In the genomic region with DNA sequence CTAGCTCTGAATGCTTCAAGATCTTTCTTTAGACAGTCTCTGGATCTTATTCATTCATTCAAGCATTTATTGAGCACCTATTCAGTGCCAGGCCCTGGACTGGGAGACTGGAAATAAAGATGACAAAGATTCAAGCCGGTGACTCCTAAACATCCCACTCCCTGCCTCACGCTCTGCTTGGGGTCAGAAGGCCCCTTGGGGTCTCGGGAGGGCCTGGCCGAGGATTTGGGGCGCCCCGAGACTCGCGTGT, we compare ENCODE assay signal across 10 cellular contexts. TPM values are rescaled to one million over a fixed set of nuclear protein-coding genes. Genes with fewer than 3 reads are reported as not detected.
DNase-seq lines count a peak whose midpoint lies in the region; ATAC-seq and TF ChIP-seq lines count a peak whose summit lies in the region.
"Had no signal": no experiment of that assay in that cellular context is flagged by ENCODE, and none has a peak within 500 bp of the region (broad histone marks: within the 10 kb centered on the region; RNA-seq: fewer than 3 reads in every experiment).

No MANE protein-coding gene starts in this region.

- no peak overlapping the region for H3K27ac Mint-ChIP-seq in mesothelial cell of epicardium

- TF ChIP-seq CTCF in cardiac muscle cell (IDR thresholded peaks at IDR 0.05; ENCODE audit: low read depth, low read length) (no peak), body of pancreas (IDR thresholded peaks at IDR 0.05) (no peak), mesothelial cell of epicardium (IDR thresholded peaks at IDR 0.05; ENCODE audit: unreplicated experiment) (no peak), tibial nerve (IDR thresholded peaks at IDR 0.05) (no peak)

- no peaks in the 10 kb centered on the region for H3K4me1 ChIP-seq in cardiac muscle cell (ENCODE audit: low read depth)
- peaks cover 19% of the 10 kb centered on the region for H3K4me1 ChIP-seq in body of pancreas
- peaks cover 0 to 24% (median 8%) of the 10 kb centered on the region in 4 donors for H3K4me1 ChIP-seq in tibial nerve

- no peaks in the 10 kb centered on the region for H3K36me3 Mint-ChIP-seq in mesothelial cell of epicardium

- peak overlapping the region; percentile 39 for H3K4me3 ChIP-seq in cardiac muscle cell
- H3K4me3 ChIP-seq in body of pancreas, result peak overlapping the region; percentile 36 to 45
- H3K4me3 ChIP-seq in tibial nerve, result peak overlapping the region; percentile 30 to 64 (median 48)

- intact Hi-C loops in left cardiac atrium (cut with DNase I) (no loop called here), body of pancreas (cut with DNase I) (loop anchor here (5.0 kb wide), 1 partner anchor 36 kb away; no protein-coding TSS in a partner anchor)

- H3K9me3 ChIP-seq in cardiac muscle cell (ENCODE audit: low read depth) (no peaks in the 10 kb centered on the region), body of pancreas (no peaks in the 10 kb centered on the region), tibial nerve (no peaks in the 10 kb centered on the region)

- peaks cover 63% of the 10 kb centered on the region for H3K27me3 ChIP-seq in cardiac muscle cell
- H3K27me3 ChIP-seq in body of pancreas, result peaks cover 0 to 7% of the 10 kb centered on the region in 2 donors
- peaks cover 0 to 42% of the 10 kb centered on the region in 2 donors for H3K27me3 ChIP-seq in tibial nerve

- WGBS in body of pancreas, 2 donors, result 8 to 13% methylated on average over 8 of the region's 8 CpGs
- WGBS in tibial nerve, 2 donors, result 4 to 5% methylated on average over 8 of the region's 8 CpGs

- no peaks in the 10 kb centered on the region for H3K9me3 Mint-ChIP-seq in mesothelial cell of epicardium

- H3K27me3 Mint-ChIP-seq in mesothelial cell of epicardium (ENCODE audit: low read depth), result peaks cover 52% of the 10 kb centered on the region

- no peak for TF ChIP-seq POLR2A in body of pancreas (IDR thresholded peaks at IDR 0.05)
- TF ChIP-seq POLR2A in tibial nerve (IDR thresholded peaks at IDR 0.05), result no peak

- ATAC-seq in left cardiac atrium (no peak), body of pancreas (no peak), GM21423 (IDR thresholded peaks at IDR 0.05; ENCODE audit: unreplicated experiment) (no peak)

- H3K27ac ChIP-seq in cardiac muscle cell, result no peak overlapping the region
- H3K27ac ChIP-seq in body of pancreas, result peak overlapping the region in 2 of 4 donors; percentile 55 to 57
- peak overlapping the region in 2 of 4 donors; percentile 66 to 68 for H3K27ac ChIP-seq in tibial nerve

- H3K36me3 ChIP-seq in cardiac muscle cell (no peaks in the 10 kb centered on the region), body of pancreas (replicated peaks in 1 of 2; ENCODE audit: insufficient read depth in 1 of 2, low read depth in 2 of 2) (no peaks in the 10 kb centered on the region), tibial nerve (no peaks in the 10 kb centered on the region)

- TF ChIP-seq EP300 in tibial nerve (IDR thresholded peaks at IDR 0.05), result no peak

- peak overlapping the region; percentile 51 for H3K4me3 Mint-ChIP-seq in mesothelial cell of epicardium

- no peaks in the 10 kb centered on the region for H3K4me1 Mint-ChIP-seq in mesothelial cell of epicardium

- no peak for DNase-seq in cardiac muscle cell (ENCODE audit: low read depth in 1 of 2, low spot score in 1 of 2)
- no peak for DNase-seq in left cardiac atrium
- no peak for DNase-seq in body of pancreas
- DNase-seq in mesothelial cell of epicardium (ENCODE audit: low spot score in 2 of 2, unreplicated experiment in 2 of 2), result no peak
- no peak for DNase-seq in tibial nerve (ENCODE audit: low spot score in 2 of 2)
- DNase-seq in KG1 (lab: John Stamatoyannopoulos, UW), result no peak
- no peak for DNase-seq in AML-193 (lab: John Stamatoyannopoulos, UW)
- DNase-seq: Calu3 had no signal

RNA-seq across cellular contexts. Expression of gene DTX1, which starts 0.2 kb away (rescaled TPM):
- total RNA-seq in cardiac muscle cell (0.18 and 0.48 TPM in 2 replicates), left cardiac atrium (1 to 10 TPM; 6.3 to 9.8 TPM), body of pancreas (10 to 100 TPM; 11.9 to 17.5 TPM), mesothelial cell of epicardium (1.2 to 1.6 TPM (median 1.4 TPM) in 3 replicates), tibial nerve (10 to 100 TPM; 17.3 to 38.1 (median 25.4) TPM)
- 0.46 TPM in 1 of 2 replicates, not detected in the other for polyA plus RNA-seq in cardiac muscle cell
- total RNA-seq: Calu3 had no signal
- polyA plus RNA-seq: keratinocyte had no signal
